1 cellular context compared by ENCODE assay signal in genomic region chr16:66621973-66622372, GRCh38.
TF ChIP-seq lines count a peak whose summit lies in the region.

No MANE protein-coding gene starts in this region.

TF ChIP-seq in H1, 55 proteins besides CTCF, POLR2A, EP300 and RAD21:
- no peak for TF ChIP-seq POLR2AphosphoS5 (IDR thresholded peaks at IDR 0.05; ENCODE audit: low read depth, low read length)
- TF ChIP-seq, protein P1, sequence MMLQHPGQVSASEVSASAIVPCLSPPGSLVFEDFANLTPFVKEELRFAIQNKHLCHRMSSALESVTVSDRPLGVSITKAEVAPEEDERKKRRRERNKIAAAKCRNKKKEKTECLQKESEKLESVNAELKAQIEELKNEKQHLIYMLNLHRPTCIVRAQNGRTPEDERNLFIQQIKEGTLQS (IDR thresholded peaks at IDR 0.05; ENCODE audit: insufficient read depth, low read depth, low read length), result no peak
- no peak for TF ChIP-seq ZNF274 (IDR thresholded peaks at IDR 0.05; ENCODE audit: borderline replicate concordance, extremely low read depth, low read length)
- TF ChIP-seq BCL11A (IDR thresholded peaks at IDR 0.05; ENCODE audit: low read depth in 2 of 2, low read length in 2 of 2), result no peak
- no peak for TF ChIP-seq SP1 (IDR thresholded peaks at IDR 0.05; ENCODE audit: low read depth, low read length)
- TF ChIP-seq, protein P2, sequence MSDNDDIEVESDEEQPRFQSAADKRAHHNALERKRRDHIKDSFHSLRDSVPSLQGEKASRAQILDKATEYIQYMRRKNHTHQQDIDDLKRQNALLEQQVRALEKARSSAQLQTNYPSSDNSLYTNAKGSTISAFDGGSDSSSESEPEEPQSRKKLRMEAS (IDR thresholded peaks at IDR 0.05), result no peak
- no peak for TF ChIP-seq SAP30 (IDR thresholded peaks at IDR 0.05; ENCODE audit: insufficient read depth, insufficient replicate concordance, low read length)
- no peak for TF ChIP-seq BRCA1 (IDR thresholded peaks at IDR 0.05; ENCODE audit: low read depth, low read length)
- no peak for TF ChIP-seq PHF8 (conservative IDR thresholded peaks at IDR 0.05; ENCODE audit: low read depth, low read length)
- TF ChIP-seq TBP (IDR thresholded peaks at IDR 0.05; ENCODE audit: low read depth, low read length), result no peak
- TF ChIP-seq RNF2 (IDR thresholded peaks at IDR 0.05; ENCODE audit: borderline replicate concordance, low read depth, low read length, missing control alignments, poor library complexity, severe bottlenecking), result no peak
